ENCODE assay signal across 10 cellular contexts in the genomic region with DNA sequence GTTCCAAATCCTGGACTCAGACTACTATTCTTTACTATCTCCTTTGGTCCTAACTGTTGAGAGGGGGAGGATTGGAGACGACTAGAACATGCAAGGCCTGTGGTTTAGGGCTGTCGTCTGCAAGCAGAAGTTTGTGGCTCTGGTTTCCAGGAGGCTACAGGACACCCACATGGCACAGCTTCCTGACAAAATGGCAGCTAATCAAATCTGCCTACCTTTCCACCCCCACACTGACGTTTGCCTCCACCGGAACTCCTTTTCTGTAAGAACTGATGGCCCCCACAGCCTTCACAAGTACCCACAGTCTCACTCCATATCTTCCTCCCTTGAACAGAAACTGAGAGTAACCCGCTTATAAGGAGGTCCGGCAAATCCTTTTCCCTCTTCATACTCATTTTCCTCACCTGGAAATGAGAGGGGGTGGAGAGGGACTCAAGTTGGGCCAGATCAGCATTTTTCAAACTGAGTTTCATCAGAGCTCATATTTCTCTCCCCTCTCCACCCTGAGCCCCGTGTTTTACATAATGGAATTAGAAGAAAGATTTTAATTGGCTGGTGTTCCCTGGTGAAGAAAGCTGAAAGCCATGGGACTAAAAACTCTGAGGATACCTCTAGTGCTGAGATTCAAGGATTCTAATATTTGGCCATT. TPM values are rescaled to one million over a fixed set of nuclear protein-coding genes. Genes with fewer than 3 reads are reported as not detected.
A peak's percentile ranks its signal among the peaks of the same experiment; 100 is the strongest.
DNase-seq lines count a peak whose midpoint lies in the region; ATAC-seq and TF ChIP-seq lines count a peak whose summit lies in the region.
"Had no signal": no experiment of that assay in that cellular context is flagged by ENCODE, and none has a peak within 500 bp of the region (broad histone marks: within the 10 kb centered on the region; RNA-seq: fewer than 3 reads in every experiment).

No MANE protein-coding gene starts in this region.

- H3K9me2 ChIP-seq in DOHH2 (replicated peaks; ENCODE audit: control insufficient read depth, low read length) = no peaks in the 10 kb centered on the region

- H3K36me3 ChIP-seq in DOHH2 (ENCODE audit: control insufficient read depth, low read length) = peaks cover under 1% of the 10 kb centered on the region; the same call in 1 of the 2 replicates

- no peaks in the 10 kb centered on the region for H3K79me2 ChIP-seq in DOHH2 (ENCODE audit: control insufficient read depth, low read length)

- POLR2A ChIA-PET in MCF 10A (lab: Yijun Ruan, JAX) = interaction anchor here (2.6 kb wide), 1 partner anchor 65 kb away, joined by 16 read pairs; the partner anchor contains the start of genes FKBP15 and SLC31A1

- DNase-seq in SIG-M5 treated with dmso at 0.1 percent for 504 hours (lab: John Stamatoyannopoulos, UW; ENCODE audit: unreplicated experiment) (peak; percentile 55), MCF 10A (ENCODE audit: unreplicated experiment) (no peak), left ventricle myocardium superior (no peak), coronary artery (ENCODE audit: low spot score) (no peak), NCI-H2171 (lab: John Stamatoyannopoulos, UW) (no peak)
- DNase-seq in stimulated activated CD4-positive, alpha-beta T cell treated with anti-CD3 and anti-CD28 coated beads, Interleukin-15, amount 100 ng/mL, for 24 hours = peak; percentile 54
- DNase-seq: gastrocnemius medialis, thyroid gland had no signal

- no peak for ATAC-seq in left ventricle myocardium superior
- no peak for ATAC-seq in GM19397 (IDR thresholded peaks at IDR 0.05; ENCODE audit: unreplicated experiment)
- ATAC-seq: gastrocnemius medialis had no signal

- H3K4me1 ChIP-seq in DOHH2 (ENCODE audit: control insufficient read depth, low read length) = peaks cover 21% of the 10 kb centered on the region

- no peak overlapping the region for H3K27ac ChIP-seq in DOHH2 (ENCODE audit: low read depth, low read length)
- peak overlapping the region in 1 of 2 donors; percentile 23 for H3K27ac ChIP-seq in coronary artery
- H3K27ac ChIP-seq: thyroid gland had no signal

- H3K27me3 ChIP-seq in DOHH2 (ENCODE audit: control insufficient read depth, low read length) = peaks cover 7% of the 10 kb centered on the region; the same call in 1 of the 2 replicates
- H3K27me3 ChIP-seq: gastrocnemius medialis, thyroid gland had no signal

- H3K4me3 Mint-ChIP-seq in MCF 10A (ENCODE audit: unreplicated experiment) = no peak overlapping the region

- BruUV-seq in MCF 10A (replicated peaks; lab: Mats Ljungman, UMichigan) = no TSS peak

- no peaks in the 10 kb centered on the region for H3K9me3 ChIP-seq in DOHH2 (ENCODE audit: control insufficient read depth, insufficient read depth, low read length)
- H3K9me3 ChIP-seq: gastrocnemius medialis, thyroid gland had no signal

- H3K27me3 Mint-ChIP-seq in MCF 10A (ENCODE audit: insufficient read depth, unreplicated experiment) = no peaks in the 10 kb centered on the region

- peaks cover 34% of the 10 kb centered on the region for H3K4me1 Mint-ChIP-seq in MCF 10A (ENCODE audit: insufficient read depth, unreplicated experiment)

- no peaks in the 10 kb centered on the region for H3K9me3 Mint-ChIP-seq in MCF 10A (ENCODE audit: unreplicated experiment)

- H3K4me3 ChIP-seq in DOHH2 (ENCODE audit: low read length) (no peak overlapping the region), coronary artery (no peak overlapping the region)
- H3K4me3 ChIP-seq: gastrocnemius medialis, thyroid gland had no signal

- H3K27ac Mint-ChIP-seq in MCF 10A (ENCODE audit: low read depth, unreplicated experiment) = peak overlapping the region; percentile 46

- H3F3A ChIP-seq in DOHH2 (ENCODE audit: control insufficient read depth, insufficient read depth) = no peaks in the 10 kb centered on the region

- H4K20me1 ChIP-seq in DOHH2 (ENCODE audit: control insufficient read depth, insufficient read depth, low read depth, low read length) = no peaks in the 10 kb centered on the region

- TF ChIP-seq CTCF in DOHH2 (IDR thresholded peaks at IDR 0.05; ENCODE audit: low read depth, low read length, poor library complexity, severe bottlenecking) (no peak), MCF 10A (IDR thresholded peaks at IDR 0.05; ENCODE audit: unreplicated experiment) (no peak), coronary artery (IDR thresholded peaks at IDR 0.05) (no peak)

- peaks cover 42% of the 10 kb centered on the region for H3K36me3 Mint-ChIP-seq in MCF 10A (ENCODE audit: insufficient read depth, unreplicated experiment)

- CTCF ChIA-PET in MCF 10A (lab: Yijun Ruan, JAX) = interaction anchor here (1.1 to 1.3 kb wide), 3 partner anchors 18 to 436 kb away, joined by 3 to 5 read pairs (median 3); no protein-coding TSS in a partner anchor

- intact Hi-C loops in MCF 10A (cut with micrococcal nuclease) = no loop called here
- intact Hi-C loops in left ventricle myocardium superior (cut with micrococcal nuclease) = no loop called here

- H3K4me2 ChIP-seq in DOHH2 (ENCODE audit: low read length) = peak overlapping the region; percentile 33

RNA-seq across cellular contexts. Expression of gene SLC31A2, which starts 5.2 kb away (rescaled TPM):
- total RNA-seq in MCF 10A (2022) = 14.9 and 16.1 TPM in 2 replicates
- total RNA-seq in left ventricle myocardium superior = 13.9 TPM

Comparison
In these comparisons a context has a peak if more than half of its experiments do, and no peak if none do; other contexts are left out.
1. DNase-seq: peak in SIG-M5 treated with dmso at 0.1 percent for 504 hours (single experiment) and stimulated activated CD4-positive, alpha-beta T cell treated with anti-CD3 and anti-CD28 coated beads, Interleukin-15, amount 100 ng/mL, for 24 hours (single experiment); none in MCF 10A (single experiment), left ventricle myocardium superior (single experiment), coronary artery (single experiment) and NCI-H2171 (single experiment).